In the genomic region with DNA sequence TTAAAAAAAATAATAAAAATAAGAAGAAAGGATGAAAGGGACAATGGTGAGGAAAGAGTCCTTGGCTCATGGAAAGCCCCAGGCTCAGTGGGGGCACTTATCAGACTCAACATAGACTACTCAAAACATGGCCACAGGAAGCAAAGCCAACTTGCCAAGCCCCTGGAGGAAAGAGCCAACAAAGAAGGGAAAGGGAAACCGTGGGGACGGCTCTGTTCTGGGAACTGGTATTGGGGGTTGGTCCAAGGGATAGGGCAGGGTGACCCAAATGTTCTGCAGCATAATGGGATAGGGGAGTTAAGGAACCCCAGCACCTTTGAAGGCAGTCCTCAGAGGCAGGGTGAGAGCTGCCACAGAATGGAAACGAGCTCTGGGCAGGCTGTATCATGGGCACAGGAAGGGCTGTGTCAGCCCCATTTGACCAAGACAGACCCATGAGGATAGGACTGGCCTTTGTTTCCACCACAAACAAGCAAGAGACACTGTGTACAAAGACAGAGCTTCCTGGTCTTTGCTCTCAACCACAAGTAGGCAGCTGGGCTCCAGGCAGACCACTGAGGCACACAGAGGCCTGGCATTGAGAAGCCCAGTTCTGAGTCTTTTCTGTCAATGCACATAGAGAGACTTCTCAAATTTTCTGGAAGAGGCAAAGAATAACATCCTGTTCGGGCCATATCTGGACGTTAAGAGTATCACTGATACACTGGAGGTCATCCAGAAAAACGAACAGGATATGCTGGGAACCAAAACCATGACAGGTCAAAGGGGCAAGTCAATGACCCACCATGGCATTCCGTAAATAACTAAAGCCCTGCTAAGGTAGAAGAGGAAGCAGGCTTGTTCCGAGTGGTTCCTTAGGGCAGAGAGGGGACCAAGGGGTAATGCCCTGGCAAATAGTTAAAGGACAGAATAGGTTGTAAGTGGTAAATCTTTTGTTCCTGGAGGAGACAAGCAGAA, we compare ENCODE assay signal across 1 cellular context.
A peak's percentile ranks its signal among the peaks of the same experiment; 100 is the strongest.
TF ChIP-seq lines count a peak whose summit lies in the region.

No MANE protein-coding gene starts in this region.

TF ChIP-seq in HepG2, 621 proteins besides CTCF, POLR2A, EP300 and RAD21 (continued from another document and continues in another):
- TF ChIP-seq, protein P1, sequence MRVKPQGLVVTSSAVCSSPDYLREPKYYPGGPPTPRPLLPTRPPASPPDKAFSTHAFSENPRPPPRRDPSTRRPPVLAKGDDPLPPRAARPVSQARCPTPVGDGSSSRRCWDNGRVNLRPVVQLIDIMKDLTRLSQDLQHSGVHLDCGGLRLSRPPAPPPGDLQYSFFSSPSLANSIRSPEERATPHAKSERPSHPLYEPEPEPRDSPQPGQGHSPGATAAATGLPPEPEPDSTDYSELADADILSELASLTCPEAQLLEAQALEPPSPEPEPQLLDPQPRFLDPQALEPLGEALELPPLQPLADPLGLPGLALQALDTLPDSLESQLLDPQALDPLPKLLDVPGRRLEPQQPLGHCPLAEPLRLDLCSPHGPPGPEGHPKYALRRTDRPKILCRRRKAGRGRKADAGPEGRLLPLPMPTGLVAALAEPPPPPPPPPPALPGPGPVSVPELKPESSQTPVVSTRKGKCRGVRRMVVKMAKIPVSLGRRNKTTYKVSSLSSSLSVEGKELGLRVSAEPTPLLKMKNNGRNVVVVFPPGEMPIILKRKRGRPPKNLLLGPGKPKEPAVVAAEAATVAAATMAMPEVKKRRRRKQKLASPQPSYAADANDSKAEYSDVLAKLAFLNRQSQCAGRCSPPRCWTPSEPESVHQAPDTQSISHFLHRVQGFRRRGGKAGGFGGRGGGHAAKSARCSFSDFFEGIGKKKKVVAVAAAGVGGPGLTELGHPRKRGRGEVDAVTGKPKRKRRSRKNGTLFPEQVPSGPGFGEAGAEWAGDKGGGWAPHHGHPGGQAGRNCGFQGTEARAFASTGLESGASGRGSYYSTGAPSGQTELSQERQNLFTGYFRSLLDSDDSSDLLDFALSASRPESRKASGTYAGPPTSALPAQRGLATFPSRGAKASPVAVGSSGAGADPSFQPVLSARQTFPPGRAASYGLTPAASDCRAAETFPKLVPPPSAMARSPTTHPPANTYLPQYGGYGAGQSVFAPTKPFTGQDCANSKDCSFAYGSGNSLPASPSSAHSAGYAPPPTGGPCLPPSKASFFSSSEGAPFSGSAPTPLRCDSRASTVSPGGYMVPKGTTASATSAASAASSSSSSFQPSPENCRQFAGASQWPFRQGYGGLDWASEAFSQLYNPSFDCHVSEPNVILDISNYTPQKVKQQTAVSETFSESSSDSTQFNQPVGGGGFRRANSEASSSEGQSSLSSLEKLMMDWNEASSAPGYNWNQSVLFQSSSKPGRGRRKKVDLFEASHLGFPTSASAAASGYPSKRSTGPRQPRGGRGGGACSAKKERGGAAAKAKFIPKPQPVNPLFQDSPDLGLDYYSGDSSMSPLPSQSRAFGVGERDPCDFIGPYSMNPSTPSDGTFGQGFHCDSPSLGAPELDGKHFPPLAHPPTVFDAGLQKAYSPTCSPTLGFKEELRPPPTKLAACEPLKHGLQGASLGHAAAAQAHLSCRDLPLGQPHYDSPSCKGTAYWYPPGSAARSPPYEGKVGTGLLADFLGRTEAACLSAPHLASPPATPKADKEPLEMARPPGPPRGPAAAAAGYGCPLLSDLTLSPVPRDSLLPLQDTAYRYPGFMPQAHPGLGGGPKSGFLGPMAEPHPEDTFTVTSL (CRISPR knock-in tag; IDR thresholded peaks at IDR 0.05; ENCODE audit: borderline replicate concordance) = no peak
- TF ChIP-seq LCORL (IDR thresholded peaks at IDR 0.05) (no peak), LCORL (CRISPR knock-in tag; IDR thresholded peaks at IDR 0.05) (no peak), PTBP1 (IDR thresholded peaks at IDR 0.05; ENCODE audit: low read depth, low read length, poor library complexity, severe bottlenecking) (no peak), KMT2B (CRISPR knock-in tag; IDR thresholded peaks at IDR 0.05) (no peak), BCL6 (CRISPR knock-in tag; IDR thresholded peaks at IDR 0.05) (peak; percentile 19; the same call in 1 of the 2 replicates), DPF2 (CRISPR knock-in tag; IDR thresholded peaks at IDR 0.05; ENCODE audit: borderline replicate concordance, low read depth) (no peak), HMG20A (CRISPR knock-in tag; IDR thresholded peaks at IDR 0.05; ENCODE audit: borderline replicate concordance) (peak; percentile 55; the same call in 1 of the 2 replicates), SSRP1 (CRISPR knock-in tag; IDR thresholded peaks at IDR 0.05) (0 out of 2 replicates have a peak, but pooled peaks have one; percentile 11), HNF4A (CRISPR knock-in tag; IDR thresholded peaks at IDR 0.05) (peak; percentile 48; the same call in 1 of the 2 replicates), MIER2 (CRISPR knock-in tag; IDR thresholded peaks at IDR 0.05) (no peak), ZSCAN9 (CRISPR knock-in tag; IDR thresholded peaks at IDR 0.05; ENCODE audit: borderline replicate concordance) (no peak), DR1 (CRISPR knock-in tag; IDR thresholded peaks at IDR 0.05) (no peak), NR2F6 (IDR thresholded peaks at IDR 0.05) (peak; percentile 90), NR2F6 (CRISPR knock-in tag; IDR thresholded peaks at IDR 0.05) (peak; percentile 81; the same call in 1 of the 2 replicates), ZNF296 (CRISPR knock-in tag; conservative IDR thresholded peaks at IDR 0.05) (no peak), KAT7 (CRISPR knock-in tag; IDR thresholded peaks at IDR 0.05; ENCODE audit: borderline replicate concordance) (no peak), GATAD2A (CRISPR knock-in tag; IDR thresholded peaks at IDR 0.05) (peak; percentile 47; the same call in 1 of the 2 replicates), FOXA3 (CRISPR knock-in tag; IDR thresholded peaks at IDR 0.05) (peak; percentile 48)
- TF ChIP-seq, protein P2, sequence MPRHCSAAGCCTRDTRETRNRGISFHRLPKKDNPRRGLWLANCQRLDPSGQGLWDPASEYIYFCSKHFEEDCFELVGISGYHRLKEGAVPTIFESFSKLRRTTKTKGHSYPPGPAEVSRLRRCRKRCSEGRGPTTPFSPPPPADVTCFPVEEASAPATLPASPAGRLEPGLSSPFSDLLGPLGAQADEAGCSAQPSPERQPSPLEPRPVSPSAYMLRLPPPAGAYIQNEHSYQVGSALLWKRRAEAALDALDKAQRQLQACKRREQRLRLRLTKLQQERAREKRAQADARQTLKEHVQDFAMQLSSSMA (CRISPR knock-in tag; IDR thresholded peaks at IDR 0.05) = 0 out of 2 replicates have a peak, but pooled peaks have one; percentile 20
- TF ChIP-seq, protein P3, sequence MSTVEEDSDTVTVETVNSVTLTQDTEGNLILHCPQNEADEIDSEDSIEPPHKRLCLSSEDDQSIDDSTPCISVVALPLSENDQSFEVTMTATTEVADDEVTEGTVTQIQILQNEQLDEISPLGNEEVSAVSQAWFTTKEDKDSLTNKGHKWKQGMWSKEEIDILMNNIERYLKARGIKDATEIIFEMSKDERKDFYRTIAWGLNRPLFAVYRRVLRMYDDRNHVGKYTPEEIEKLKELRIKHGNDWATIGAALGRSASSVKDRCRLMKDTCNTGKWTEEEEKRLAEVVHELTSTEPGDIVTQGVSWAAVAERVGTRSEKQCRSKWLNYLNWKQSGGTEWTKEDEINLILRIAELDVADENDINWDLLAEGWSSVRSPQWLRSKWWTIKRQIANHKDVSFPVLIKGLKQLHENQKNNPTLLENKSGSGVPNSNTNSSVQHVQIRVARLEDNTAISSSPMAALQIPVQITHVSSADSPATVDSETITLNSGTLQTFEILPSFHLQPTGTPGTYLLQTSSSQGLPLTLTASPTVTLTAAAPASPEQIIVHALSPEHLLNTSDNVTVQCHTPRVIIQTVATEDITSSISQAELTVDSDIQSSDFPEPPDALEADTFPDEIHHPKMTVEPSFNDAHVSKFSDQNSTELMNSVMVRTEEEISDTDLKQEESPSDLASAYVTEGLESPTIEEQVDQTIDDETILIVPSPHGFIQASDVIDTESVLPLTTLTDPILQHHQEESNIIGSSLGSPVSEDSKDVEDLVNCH (CRISPR knock-in tag; IDR thresholded peaks at IDR 0.05) = no peak
- TF ChIP-seq, protein P4, sequence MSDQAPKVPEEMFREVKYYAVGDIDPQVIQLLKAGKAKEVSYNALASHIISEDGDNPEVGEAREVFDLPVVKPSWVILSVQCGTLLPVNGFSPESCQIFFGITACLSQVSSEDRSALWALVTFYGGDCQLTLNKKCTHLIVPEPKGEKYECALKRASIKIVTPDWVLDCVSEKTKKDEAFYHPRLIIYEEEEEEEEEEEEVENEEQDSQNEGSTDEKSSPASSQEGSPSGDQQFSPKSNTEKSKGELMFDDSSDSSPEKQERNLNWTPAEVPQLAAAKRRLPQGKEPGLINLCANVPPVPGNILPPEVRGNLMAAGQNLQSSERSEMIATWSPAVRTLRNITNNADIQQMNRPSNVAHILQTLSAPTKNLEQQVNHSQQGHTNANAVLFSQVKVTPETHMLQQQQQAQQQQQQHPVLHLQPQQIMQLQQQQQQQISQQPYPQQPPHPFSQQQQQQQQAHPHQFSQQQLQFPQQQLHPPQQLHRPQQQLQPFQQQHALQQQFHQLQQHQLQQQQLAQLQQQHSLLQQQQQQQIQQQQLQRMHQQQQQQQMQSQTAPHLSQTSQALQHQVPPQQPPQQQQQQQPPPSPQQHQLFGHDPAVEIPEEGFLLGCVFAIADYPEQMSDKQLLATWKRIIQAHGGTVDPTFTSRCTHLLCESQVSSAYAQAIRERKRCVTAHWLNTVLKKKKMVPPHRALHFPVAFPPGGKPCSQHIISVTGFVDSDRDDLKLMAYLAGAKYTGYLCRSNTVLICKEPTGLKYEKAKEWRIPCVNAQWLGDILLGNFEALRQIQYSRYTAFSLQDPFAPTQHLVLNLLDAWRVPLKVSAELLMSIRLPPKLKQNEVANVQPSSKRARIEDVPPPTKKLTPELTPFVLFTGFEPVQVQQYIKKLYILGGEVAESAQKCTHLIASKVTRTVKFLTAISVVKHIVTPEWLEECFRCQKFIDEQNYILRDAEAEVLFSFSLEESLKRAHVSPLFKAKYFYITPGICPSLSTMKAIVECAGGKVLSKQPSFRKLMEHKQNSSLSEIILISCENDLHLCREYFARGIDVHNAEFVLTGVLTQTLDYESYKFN (CRISPR knock-in tag; conservative IDR thresholded peaks at IDR 0.05) = peak; percentile 34; the same call in 1 of the 2 replicates
- TF ChIP-seq, protein P5, sequence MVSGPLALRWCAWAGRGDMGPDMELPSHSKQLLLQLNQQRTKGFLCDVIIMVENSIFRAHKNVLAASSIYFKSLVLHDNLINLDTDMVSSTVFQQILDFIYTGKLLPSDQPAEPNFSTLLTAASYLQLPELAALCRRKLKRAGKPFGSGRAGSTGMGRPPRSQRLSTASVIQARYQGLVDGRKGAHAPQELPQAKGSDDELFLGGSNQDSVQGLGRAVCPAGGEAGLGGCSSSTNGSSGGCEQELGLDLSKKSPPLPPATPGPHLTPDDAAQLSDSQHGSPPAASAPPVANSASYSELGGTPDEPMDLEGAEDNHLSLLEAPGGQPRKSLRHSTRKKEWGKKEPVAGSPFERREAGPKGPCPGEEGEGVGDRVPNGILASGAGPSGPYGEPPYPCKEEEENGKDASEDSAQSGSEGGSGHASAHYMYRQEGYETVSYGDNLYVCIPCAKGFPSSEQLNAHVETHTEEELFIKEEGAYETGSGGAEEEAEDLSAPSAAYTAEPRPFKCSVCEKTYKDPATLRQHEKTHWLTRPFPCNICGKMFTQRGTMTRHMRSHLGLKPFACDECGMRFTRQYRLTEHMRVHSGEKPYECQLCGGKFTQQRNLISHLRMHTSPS (CRISPR knock-in tag; IDR thresholded peaks at IDR 0.05; ENCODE audit: low read depth) = peak; percentile 61; the same call in 1 of the 2 replicates
- TF ChIP-seq, protein P6, sequence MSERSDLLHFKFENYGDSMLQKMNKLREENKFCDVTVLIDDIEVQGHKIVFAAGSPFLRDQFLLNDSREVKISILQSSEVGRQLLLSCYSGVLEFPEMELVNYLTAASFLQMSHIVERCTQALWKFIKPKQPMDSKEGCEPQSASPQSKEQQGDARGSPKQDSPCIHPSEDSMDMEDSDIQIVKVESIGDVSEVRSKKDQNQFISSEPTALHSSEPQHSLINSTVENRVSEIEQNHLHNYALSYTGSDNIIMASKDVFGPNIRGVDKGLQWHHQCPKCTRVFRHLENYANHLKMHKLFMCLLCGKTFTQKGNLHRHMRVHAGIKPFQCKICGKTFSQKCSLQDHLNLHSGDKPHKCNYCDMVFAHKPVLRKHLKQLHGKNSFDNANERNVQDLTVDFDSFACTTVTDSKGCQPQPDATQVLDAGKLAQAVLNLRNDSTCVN (CRISPR knock-in tag; IDR thresholded peaks at IDR 0.05; ENCODE audit: borderline replicate concordance) = peak; percentile 74; the same call in 1 of the 2 replicates
- TF ChIP-seq, protein P7, sequence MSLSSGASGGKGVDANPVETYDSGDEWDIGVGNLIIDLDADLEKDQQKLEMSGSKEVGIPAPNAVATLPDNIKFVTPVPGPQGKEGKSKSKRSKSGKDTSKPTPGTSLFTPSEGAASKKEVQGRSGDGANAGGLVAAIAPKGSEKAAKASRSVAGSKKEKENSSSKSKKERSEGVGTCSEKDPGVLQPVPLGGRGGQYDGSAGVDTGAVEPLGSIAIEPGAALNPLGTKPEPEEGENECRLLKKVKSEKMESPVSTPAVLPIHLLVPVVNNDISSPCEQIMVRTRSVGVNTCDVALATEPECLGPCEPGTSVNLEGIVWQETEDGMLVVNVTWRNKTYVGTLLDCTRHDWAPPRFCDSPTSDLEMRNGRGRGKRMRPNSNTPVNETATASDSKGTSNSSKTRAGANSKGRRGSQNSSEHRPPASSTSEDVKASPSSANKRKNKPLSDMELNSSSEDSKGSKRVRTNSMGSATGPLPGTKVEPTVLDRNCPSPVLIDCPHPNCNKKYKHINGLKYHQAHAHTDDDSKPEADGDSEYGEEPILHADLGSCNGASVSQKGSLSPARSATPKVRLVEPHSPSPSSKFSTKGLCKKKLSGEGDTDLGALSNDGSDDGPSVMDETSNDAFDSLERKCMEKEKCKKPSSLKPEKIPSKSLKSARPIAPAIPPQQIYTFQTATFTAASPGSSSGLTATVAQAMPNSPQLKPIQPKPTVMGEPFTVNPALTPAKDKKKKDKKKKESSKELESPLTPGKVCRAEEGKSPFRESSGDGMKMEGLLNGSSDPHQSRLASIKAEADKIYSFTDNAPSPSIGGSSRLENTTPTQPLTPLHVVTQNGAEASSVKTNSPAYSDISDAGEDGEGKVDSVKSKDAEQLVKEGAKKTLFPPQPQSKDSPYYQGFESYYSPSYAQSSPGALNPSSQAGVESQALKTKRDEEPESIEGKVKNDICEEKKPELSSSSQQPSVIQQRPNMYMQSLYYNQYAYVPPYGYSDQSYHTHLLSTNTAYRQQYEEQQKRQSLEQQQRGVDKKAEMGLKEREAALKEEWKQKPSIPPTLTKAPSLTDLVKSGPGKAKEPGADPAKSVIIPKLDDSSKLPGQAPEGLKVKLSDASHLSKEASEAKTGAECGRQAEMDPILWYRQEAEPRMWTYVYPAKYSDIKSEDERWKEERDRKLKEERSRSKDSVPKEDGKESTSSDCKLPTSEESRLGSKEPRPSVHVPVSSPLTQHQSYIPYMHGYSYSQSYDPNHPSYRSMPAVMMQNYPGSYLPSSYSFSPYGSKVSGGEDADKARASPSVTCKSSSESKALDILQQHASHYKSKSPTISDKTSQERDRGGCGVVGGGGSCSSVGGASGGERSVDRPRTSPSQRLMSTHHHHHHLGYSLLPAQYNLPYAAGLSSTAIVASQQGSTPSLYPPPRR (CRISPR knock-in tag; IDR thresholded peaks at IDR 0.05; ENCODE audit: borderline replicate concordance) = 0 out of 2 replicates have a peak, but pooled peaks have one; percentile 33
- TF ChIP-seq, protein P8, sequence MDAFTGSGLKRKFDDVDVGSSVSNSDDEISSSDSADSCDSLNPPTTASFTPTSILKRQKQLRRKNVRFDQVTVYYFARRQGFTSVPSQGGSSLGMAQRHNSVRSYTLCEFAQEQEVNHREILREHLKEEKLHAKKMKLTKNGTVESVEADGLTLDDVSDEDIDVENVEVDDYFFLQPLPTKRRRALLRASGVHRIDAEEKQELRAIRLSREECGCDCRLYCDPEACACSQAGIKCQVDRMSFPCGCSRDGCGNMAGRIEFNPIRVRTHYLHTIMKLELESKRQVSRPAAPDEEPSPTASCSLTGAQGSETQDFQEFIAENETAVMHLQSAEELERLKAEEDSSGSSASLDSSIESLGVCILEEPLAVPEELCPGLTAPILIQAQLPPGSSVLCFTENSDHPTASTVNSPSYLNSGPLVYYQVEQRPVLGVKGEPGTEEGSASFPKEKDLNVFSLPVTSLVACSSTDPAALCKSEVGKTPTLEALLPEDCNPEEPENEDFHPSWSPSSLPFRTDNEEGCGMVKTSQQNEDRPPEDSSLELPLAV (CRISPR knock-in tag; conservative IDR thresholded peaks at IDR 0.05; ENCODE audit: low read depth) = no peak
